ENCODE assay signal across 1 cellular context in the genomic region with DNA sequence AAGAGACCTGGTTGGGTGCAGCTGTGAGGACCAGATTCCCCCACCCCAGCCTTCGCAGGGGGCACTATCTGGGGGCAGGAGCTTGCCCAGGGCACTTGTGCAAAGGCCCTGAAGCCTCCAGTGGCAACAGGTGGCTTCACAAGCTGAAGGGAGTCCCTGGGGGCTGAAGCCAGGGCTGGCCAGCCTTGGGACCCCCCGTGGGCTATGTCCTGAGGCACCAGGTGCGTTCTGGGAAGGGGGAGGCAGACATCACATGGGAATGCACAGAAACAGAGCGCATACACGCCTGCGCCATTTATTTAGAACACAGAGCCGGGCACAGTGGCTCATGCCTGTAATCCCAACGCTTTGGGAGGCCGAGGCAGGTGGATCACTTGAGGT.
TF ChIP-seq lines count a peak whose summit lies in the region.

No MANE protein-coding gene starts in this region.

TF ChIP-seq in HEK293, 187 proteins besides CTCF, POLR2A, EP300 and RAD21:
- TF ChIP-seq REST (tag by site-specific recombination; IDR thresholded peaks at IDR 0.05) (no peak), ZBTB11 (tag by site-specific recombination; conservative IDR thresholded peaks at IDR 0.05; ENCODE audit: low read depth) (no peak), ZNF623 (tag by site-specific recombination; IDR thresholded peaks at IDR 0.05) (peak; percentile 44; the same call in 1 of the 2 replicates), SCRT2 (tag by site-specific recombination; IDR thresholded peaks at IDR 0.05) (peak; percentile 94), ZNF747 (tag by site-specific recombination; IDR thresholded peaks at IDR 0.05) (no peak), ZNF311 (tag by site-specific recombination; IDR thresholded peaks at IDR 0.05; ENCODE audit: borderline replicate concordance) (no peak), ZNF426 (tag by site-specific recombination; IDR thresholded peaks at IDR 0.05) (no peak), SCRT1 (tag by site-specific recombination; IDR thresholded peaks at IDR 0.05; ENCODE audit: borderline replicate concordance) (peak; percentile 62)
- TF ChIP-seq, protein P1, sequence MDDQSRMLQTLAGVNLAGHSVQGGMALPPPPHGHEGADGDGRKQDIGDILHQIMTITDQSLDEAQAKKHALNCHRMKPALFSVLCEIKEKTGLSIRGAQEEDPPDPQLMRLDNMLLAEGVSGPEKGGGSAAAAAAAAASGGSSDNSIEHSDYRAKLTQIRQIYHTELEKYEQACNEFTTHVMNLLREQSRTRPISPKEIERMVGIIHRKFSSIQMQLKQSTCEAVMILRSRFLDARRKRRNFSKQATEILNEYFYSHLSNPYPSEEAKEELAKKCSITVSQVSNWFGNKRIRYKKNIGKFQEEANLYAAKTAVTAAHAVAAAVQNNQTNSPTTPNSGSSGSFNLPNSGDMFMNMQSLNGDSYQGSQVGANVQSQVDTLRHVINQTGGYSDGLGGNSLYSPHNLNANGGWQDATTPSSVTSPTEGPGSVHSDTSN (CRISPR knock-in tag; IDR thresholded peaks at IDR 0.05): no peak
- TF ChIP-seq, protein P2, sequence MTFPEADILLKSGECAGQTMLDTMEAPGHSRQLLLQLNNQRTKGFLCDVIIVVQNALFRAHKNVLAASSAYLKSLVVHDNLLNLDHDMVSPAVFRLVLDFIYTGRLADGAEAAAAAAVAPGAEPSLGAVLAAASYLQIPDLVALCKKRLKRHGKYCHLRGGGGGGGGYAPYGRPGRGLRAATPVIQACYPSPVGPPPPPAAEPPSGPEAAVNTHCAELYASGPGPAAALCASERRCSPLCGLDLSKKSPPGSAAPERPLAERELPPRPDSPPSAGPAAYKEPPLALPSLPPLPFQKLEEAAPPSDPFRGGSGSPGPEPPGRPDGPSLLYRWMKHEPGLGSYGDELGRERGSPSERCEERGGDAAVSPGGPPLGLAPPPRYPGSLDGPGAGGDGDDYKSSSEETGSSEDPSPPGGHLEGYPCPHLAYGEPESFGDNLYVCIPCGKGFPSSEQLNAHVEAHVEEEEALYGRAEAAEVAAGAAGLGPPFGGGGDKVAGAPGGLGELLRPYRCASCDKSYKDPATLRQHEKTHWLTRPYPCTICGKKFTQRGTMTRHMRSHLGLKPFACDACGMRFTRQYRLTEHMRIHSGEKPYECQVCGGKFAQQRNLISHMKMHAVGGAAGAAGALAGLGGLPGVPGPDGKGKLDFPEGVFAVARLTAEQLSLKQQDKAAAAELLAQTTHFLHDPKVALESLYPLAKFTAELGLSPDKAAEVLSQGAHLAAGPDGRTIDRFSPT (tag by site-specific recombination; IDR thresholded peaks at IDR 0.05): no peak
